ENCODE assay signal across 15 cellular contexts in genomic region chr22:31653944-31654343, GRCh38. TPM values are rescaled to one million over a fixed set of nuclear protein-coding genes. Genes with fewer than 3 reads are reported as not detected.
DNase-seq lines count a peak whose midpoint lies in the region; ATAC-seq and TF ChIP-seq lines count a peak whose summit lies in the region.
"Had no signal": no experiment of that assay in that cellular context is flagged by ENCODE, and none has a peak within 500 bp of the region (broad histone marks: within the 10 kb centered on the region; RNA-seq: fewer than 3 reads in every experiment).

No MANE protein-coding gene starts in this region.

- no peak for TF ChIP-seq POLR2A in upper lobe of left lung (IDR thresholded peaks at IDR 0.05)

- POLR2A ChIA-PET in RWPE1 (lab: Yijun Ruan, JAX; ENCODE audit: low non-redundant PET): no interaction called here

- H3K36me3 ChIP-seq in hepatocyte (replicated peaks; ENCODE audit: insufficient read depth, low read depth) (no peaks in the 10 kb centered on the region), upper lobe of left lung (peaks cover 0 to 8% (median 1%) of the 10 kb centered on the region in 4 donors)
- H3K36me3 ChIP-seq: prostate gland had no signal

- no peak overlapping the region for H3K4me3 Mint-ChIP-seq in activated naive CD8-positive, alpha-beta T cell
- H3K4me3 Mint-ChIP-seq in activated naive CD8-positive, alpha-beta T cell treated with anti-CD3 and anti-CD28 coated beads for 36 hours: no peak overlapping the region
- H3K4me3 Mint-ChIP-seq in type B pancreatic cell: no peak overlapping the region
- H3K4me3 Mint-ChIP-seq: nephron had no signal

- no peak overlapping the region for H3K4me2 ChIP-seq in hepatocyte

- WGBS in hepatocyte (ENCODE audit: low lambda C conversion rate, missing lambda C conversion rate): 90% methylated on average over 2 of the region's 2 CpGs
- 91 to 94% methylated on average over 2 of the region's 2 CpGs for WGBS in upper lobe of left lung, 2 donors

- peaks cover 100% of the 10 kb centered on the region for H3K79me2 ChIP-seq in hepatocyte

- H3K9me2 ChIP-seq in hepatocyte (replicated peaks; ENCODE audit: insufficient read depth): no peaks in the 10 kb centered on the region

- H3K4me1 ChIP-seq in hepatocyte (ENCODE audit: insufficient read depth) (peaks cover 16% of the 10 kb centered on the region), upper lobe of left lung (peaks cover 4 to 21% (median 8%) of the 10 kb centered on the region in 4 donors)
- H3K4me1 ChIP-seq: prostate gland had no signal

- TF ChIP-seq EP300 in upper lobe of left lung (IDR thresholded peaks at IDR 0.05): no peak

- no peaks in the 10 kb centered on the region for H3K27me3 Mint-ChIP-seq in activated naive CD8-positive, alpha-beta T cell
- H3K27me3 Mint-ChIP-seq in activated naive CD8-positive, alpha-beta T cell treated with anti-CD3 and anti-CD28 coated beads for 36 hours: no peaks in the 10 kb centered on the region
- H3K27me3 Mint-ChIP-seq in type B pancreatic cell: no peaks in the 10 kb centered on the region

- H3K9me3 ChIP-seq in hepatocyte (ENCODE audit: low read depth): no peaks in the 10 kb centered on the region
- no peaks in the 10 kb centered on the region for H3K9me3 ChIP-seq in upper lobe of left lung
- H3K9me3 ChIP-seq: prostate gland, upper lobe of right lung had no signal

- CTCF ChIA-PET in RWPE1 (lab: Yijun Ruan, JAX): no interaction called here

- no peak for DNase-seq in activated naive CD8-positive, alpha-beta T cell treated with anti-CD3 and anti-CD28 coated beads for 36 hours
- DNase-seq in RWPE1 (ENCODE audit: low spot score) (no peak), hepatocyte (ENCODE audit: low spot score) (no peak), type B pancreatic cell (ENCODE audit: extremely low spot score, unreplicated experiment) (no peak), upper lobe of left lung (no peak), dermis blood vessel endothelial cell (no peak), caudate nucleus (lab: John Stamatoyannopoulos, UW) (no peak)
- DNase-seq: activated CD8-positive, alpha-beta memory T cell treated with anti-CD3 and anti-CD28 coated beads, Interleukin-2, amount 50 U/mL, for 4 hours; activated naive CD4-positive, alpha-beta T cell treated with Interleukin-2 at 50 U/mL for 16 hours; mesendoderm; upper lobe of right lung had no signal

- H2AFZ ChIP-seq in hepatocyte: no peak overlapping the region

- H3K36me3 Mint-ChIP-seq in activated naive CD8-positive, alpha-beta T cell: no peaks in the 10 kb centered on the region
- peaks cover 3% of the 10 kb centered on the region for H3K36me3 Mint-ChIP-seq in activated naive CD8-positive, alpha-beta T cell treated with anti-CD3 and anti-CD28 coated beads for 36 hours
- H3K36me3 Mint-ChIP-seq in type B pancreatic cell: peaks cover 8% of the 10 kb centered on the region

- TF ChIP-seq CTCF in RWPE1 (conservative IDR thresholded peaks at IDR 0.05; ENCODE audit: low read depth) (no peak), hepatocyte (IDR thresholded peaks at IDR 0.05; ENCODE audit: poor library complexity) (no peak), type B pancreatic cell (conservative IDR thresholded peaks at IDR 0.05) (no peak), upper lobe of left lung (IDR thresholded peaks at IDR 0.05) (no peak)

- ATAC-seq in upper lobe of left lung (ENCODE audit: low FRiP score in 2 of 2): no peak
- ATAC-seq: activated CD4-positive, CD25-positive, alpha-beta regulatory T cell treated with anti-CD3 and anti-CD28 coated beads, Interleukin-2, amount 50 U/mL, for 24 hours; upper lobe of right lung had no signal

- H3K27ac ChIP-seq in RWPE1 (peak overlapping the region; percentile 24; the same call in 1 of the 2 replicates), hepatocyte (peak overlapping the region; percentile 71), upper lobe of left lung (no peak overlapping the region), caudate nucleus (ENCODE audit: low read depth, low read length) (no peak overlapping the region)
- H3K27ac ChIP-seq: prostate gland, upper lobe of right lung had no signal

- H3K9me3 Mint-ChIP-seq in activated naive CD8-positive, alpha-beta T cell (ENCODE audit: low read depth): no peaks in the 10 kb centered on the region
- no peaks in the 10 kb centered on the region for H3K9me3 Mint-ChIP-seq in activated naive CD8-positive, alpha-beta T cell treated with anti-CD3 and anti-CD28 coated beads for 36 hours
- H3K9me3 Mint-ChIP-seq in type B pancreatic cell: no peaks in the 10 kb centered on the region
- H3K9me3 Mint-ChIP-seq: nephron had no signal

- peaks cover 12% of the 10 kb centered on the region for H4K20me1 ChIP-seq in hepatocyte (ENCODE audit: insufficient read depth, poor library complexity, severe bottlenecking)

- peaks cover 35% of the 10 kb centered on the region for H3K4me1 Mint-ChIP-seq in activated naive CD8-positive, alpha-beta T cell (ENCODE audit: low read depth)
- peaks cover 33% of the 10 kb centered on the region for H3K4me1 Mint-ChIP-seq in activated naive CD8-positive, alpha-beta T cell treated with anti-CD3 and anti-CD28 coated beads for 36 hours
- peaks cover 7% of the 10 kb centered on the region for H3K4me1 Mint-ChIP-seq in type B pancreatic cell (ENCODE audit: unreplicated experiment)
- H3K4me1 Mint-ChIP-seq: nephron had no signal

- no peaks in the 10 kb centered on the region for H3K27me3 ChIP-seq in hepatocyte
- H3K27me3 ChIP-seq in upper lobe of left lung: no peaks in the 10 kb centered on the region
- H3K27me3 ChIP-seq: upper lobe of right lung had no signal

- H3K27ac Mint-ChIP-seq in activated naive CD8-positive, alpha-beta T cell: peak overlapping the region; percentile 80
- no peak overlapping the region for H3K27ac Mint-ChIP-seq in activated naive CD8-positive, alpha-beta T cell treated with anti-CD3 and anti-CD28 coated beads for 36 hours
- peak overlapping the region; percentile 61 for H3K27ac Mint-ChIP-seq in type B pancreatic cell

- H3K4me3 ChIP-seq in hepatocyte (no peak overlapping the region), upper lobe of left lung (no peak overlapping the region)
- H3K4me3 ChIP-seq: prostate gland, upper lobe of right lung had no signal

RNA-seq across cellular contexts. Expression of gene PISD, which starts 8.1 kb away (rescaled TPM):
- total RNA-seq in activated naive CD8-positive, alpha-beta T cell treated with anti-CD3 and anti-CD28 coated beads for 36 hours: 10 to 100 TPM; 43.4 to 45.8 TPM
- total RNA-seq in hepatocyte (46.2 and 54.7 TPM in 2 replicates), type B pancreatic cell (ENCODE audit: low replicate concordance) (39.5 and 47.6 TPM in 2 replicates), upper lobe of left lung (10 to 100 TPM; 18.4 to 81.8 (median 53.9) TPM), dermis blood vessel endothelial cell (52.6 and 58.3 TPM in 2 replicates)
- polyA plus RNA-seq in hepatocyte: 62.9 and 64.0 TPM in 2 replicates

Comparison
In these comparisons a context has a peak if more than half of its experiments do, and no peak if none do; other contexts are left out.
1. H3K27ac ChIP-seq: peak in RWPE1 (single experiment) and hepatocyte (single experiment); none in upper lobe of left lung (0 of 4) and caudate nucleus (single experiment).